9 cellular contexts compared by ENCODE assay signal in the genomic region with DNA sequence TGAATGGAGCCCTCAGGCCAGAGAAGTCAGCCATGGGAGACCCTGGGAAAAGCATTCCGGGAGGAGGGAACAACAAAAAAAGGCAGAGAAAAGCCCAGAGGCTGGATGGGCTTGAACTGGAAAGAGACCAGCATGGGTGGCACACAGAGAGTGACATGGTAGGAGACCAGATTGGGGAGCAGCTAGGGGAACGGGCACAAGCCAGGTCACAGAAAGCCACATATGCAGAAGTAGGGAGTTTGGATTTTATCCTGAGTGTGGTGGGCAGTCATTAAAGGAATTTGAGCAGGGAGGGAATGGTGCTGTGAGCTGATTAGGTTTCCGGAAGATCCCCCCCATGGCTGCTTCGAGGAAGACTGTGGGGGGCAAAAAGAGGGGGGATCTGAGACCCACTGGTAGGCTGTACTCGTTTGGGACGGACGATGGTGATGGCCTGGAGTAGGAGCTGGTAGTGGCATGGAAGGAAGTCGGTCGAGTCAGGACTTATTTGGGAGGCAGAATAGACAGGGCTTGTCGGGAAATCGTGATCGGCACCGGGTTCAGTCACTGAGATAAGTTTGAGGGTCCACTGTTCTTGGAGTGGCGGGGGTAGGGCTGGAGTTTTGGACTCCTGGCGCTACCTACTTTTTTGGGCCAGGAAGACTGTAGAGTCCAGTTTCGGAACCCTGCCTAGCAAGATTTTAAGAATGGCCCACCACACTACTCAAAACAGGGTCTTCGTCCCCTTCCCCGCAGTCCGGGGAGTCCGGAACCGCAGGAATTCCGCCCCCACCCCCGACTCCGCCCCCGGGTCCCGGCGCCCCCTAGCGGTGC. TPM values are rescaled to one million over a fixed set of nuclear protein-coding genes. Genes with fewer than 3 reads are reported as not detected.
A peak's percentile ranks its signal among the peaks of the same experiment; 100 is the strongest.
DNase-seq lines count a peak whose midpoint lies in the region; ATAC-seq and TF ChIP-seq lines count a peak whose summit lies in the region.
"Had no signal": no experiment of that assay in that cellular context is flagged by ENCODE, and none has a peak within 500 bp of the region (broad histone marks: within the 10 kb centered on the region; RNA-seq: fewer than 3 reads in every experiment).

No MANE protein-coding gene starts in this region.

- no peaks in the 10 kb centered on the region for H3K27me3 ChIP-seq in kidney epithelial cell (ENCODE audit: control insufficient read depth, insufficient read depth, low read length)

- intact Hi-C loops in Calu3 (cut with micrococcal nuclease; ENCODE audit: unreplicated experiment) = no loop called here

- CTCF ChIA-PET in Calu3 (lab: Charles Lee) = interaction anchor here (0.6 to 2.2 kb wide), 3 partner anchors 18 to 47 kb away, joined by 4 to 7 read pairs (median 7); a partner anchor contains a TSS

- H3K4me1 Mint-ChIP-seq in Calu3 (ENCODE audit: low read depth, unreplicated experiment) (peaks cover 10% of the 10 kb centered on the region), IgD-negative memory B cell (peaks cover 20 to 26% (median 22%) of the 10 kb centered on the region in 3 donors)
- H3K4me1 Mint-ChIP-seq in stimulated activated naive CD8-positive, alpha-beta T cell treated with anti-CD3 and anti-CD28 coated beads, Interleukin-15, amount 100 ng/mL, for 72 hours = peaks cover 30% of the 10 kb centered on the region

- peak overlapping the region; percentile 93 for H3K27ac Mint-ChIP-seq in Calu3 (ENCODE audit: unreplicated experiment)
- H3K27ac Mint-ChIP-seq in IgD-negative memory B cell = peak overlapping the region; percentile 95 to 98 (median 97)
- peak overlapping the region; percentile 93 to 96 for H3K27ac Mint-ChIP-seq in stimulated activated naive CD8-positive, alpha-beta T cell treated with anti-CD3 and anti-CD28 coated beads, Interleukin-15, amount 100 ng/mL, for 72 hours

- ATAC-seq in stimulated activated naive CD8-positive, alpha-beta T cell treated with anti-CD3 and anti-CD28 coated beads, Interleukin-15, amount 100 ng/mL, for 72 hours = no peak
- no peak for ATAC-seq in GM19328 (IDR thresholded peaks at IDR 0.05; ENCODE audit: unreplicated experiment)
- no peak for ATAC-seq in GM18868 (IDR thresholded peaks at IDR 0.05; ENCODE audit: unreplicated experiment)
- no peak for ATAC-seq in HG02759 (IDR thresholded peaks at IDR 0.05; ENCODE audit: unreplicated experiment)

- H3K36me3 Mint-ChIP-seq in Calu3 (ENCODE audit: insufficient read depth, unreplicated experiment) (peaks cover 44% of the 10 kb centered on the region), IgD-negative memory B cell (no peaks in the 10 kb centered on the region)

- H3K9me3 Mint-ChIP-seq in Calu3 (ENCODE audit: low read depth, unreplicated experiment) = no peaks in the 10 kb centered on the region
- H3K9me3 Mint-ChIP-seq in IgD-negative memory B cell = no peaks in the 10 kb centered on the region
- no peaks in the 10 kb centered on the region for H3K9me3 Mint-ChIP-seq in stimulated activated naive CD8-positive, alpha-beta T cell treated with anti-CD3 and anti-CD28 coated beads, Interleukin-15, amount 100 ng/mL, for 72 hours

- peak overlapping the region; percentile 74 for H3K4me3 ChIP-seq in kidney epithelial cell (ENCODE audit: low read depth, low read length)

- TF ChIP-seq CTCF in Calu3 (IDR thresholded peaks at IDR 0.05; ENCODE audit: unreplicated experiment) (no peak), kidney epithelial cell (IDR thresholded peaks at IDR 0.05; ENCODE audit: insufficient read depth, low read length, poor library complexity, severe bottlenecking) (no peak)

- TSS peak; percentile 61 for BruUV-seq in Calu3 (replicated peaks; lab: Mats Ljungman, UMichigan)

- no peak for DNase-seq in Calu3
- DNase-seq in astrocyte of the hippocampus (ENCODE audit: low read depth, low spot score) = peak; percentile 59
- no peak for DNase-seq in kidney epithelial cell (ENCODE audit: low read depth)
- no peak for DNase-seq in stimulated activated naive CD8-positive, alpha-beta T cell treated with anti-CD3 and anti-CD28 coated beads, Interleukin-15, amount 100 ng/mL, for 72 hours

- H3K27me3 Mint-ChIP-seq in Calu3 (ENCODE audit: unreplicated experiment) (no peaks in the 10 kb centered on the region), IgD-negative memory B cell (no peaks in the 10 kb centered on the region)
- no peaks in the 10 kb centered on the region for H3K27me3 Mint-ChIP-seq in stimulated activated naive CD8-positive, alpha-beta T cell treated with anti-CD3 and anti-CD28 coated beads, Interleukin-15, amount 100 ng/mL, for 72 hours

- H3K4me3 Mint-ChIP-seq in Calu3 (ENCODE audit: low read depth, unreplicated experiment) = peak overlapping the region; percentile 88
- H3K4me3 Mint-ChIP-seq in IgD-negative memory B cell = peak overlapping the region; percentile 93 to 97 (median 95)
- peak overlapping the region; percentile 89 to 95 for H3K4me3 Mint-ChIP-seq in stimulated activated naive CD8-positive, alpha-beta T cell treated with anti-CD3 and anti-CD28 coated beads, Interleukin-15, amount 100 ng/mL, for 72 hours

- H3K36me3 ChIP-seq in kidney epithelial cell (ENCODE audit: control insufficient read depth, insufficient read depth, low read length) = no peaks in the 10 kb centered on the region

RNA-seq across cellular contexts. Expression of a gene that starts 0.9 kb away (rescaled TPM):
- total RNA-seq in Calu3 (2022) (12.3 and 15.4 TPM in 2 replicates), kidney epithelial cell (12.3 and 13.6 TPM in 2 replicates)
- polyA plus RNA-seq in IgD-negative memory B cell = 13.2 TPM

RNA-seq across cellular contexts. Expression of a gene that starts 11.7 kb away (rescaled TPM):
- total RNA-seq in Calu3 (2022) (1.6 and 1.8 TPM in 2 replicates), kidney epithelial cell (2.5 and 2.7 TPM in 2 replicates)
- polyA plus RNA-seq in IgD-negative memory B cell = 0.21 TPM

RNA-seq across cellular contexts. Expression of a gene that starts 19.3 kb away (rescaled TPM):
- total RNA-seq in Calu3 (2022) (51.9 and 56.7 TPM in 2 replicates), kidney epithelial cell (11.4 and 12.9 TPM in 2 replicates)
- polyA plus RNA-seq in IgD-negative memory B cell = 29.2 TPM

RNA-seq across cellular contexts. Expression of a gene that starts 34.9 kb away (rescaled TPM):
- 0.14 TPM in 1 of 2 replicates, not detected in the other for total RNA-seq in Calu3 (2022)
- polyA plus RNA-seq in IgD-negative memory B cell = 0.11 TPM
- total RNA-seq in kidney epithelial cell = 0.55 TPM in 1 of 2 replicates, not detected in the other
- total RNA-seq: NCI-H460 had no signal

RNA-seq across cellular contexts. Expression of a gene that starts 40.7 kb away (rescaled TPM):
- total RNA-seq in Calu3 (2022) (107 and 118 TPM in 2 replicates), kidney epithelial cell (86.1 and 91.1 TPM in 2 replicates)
- 35.9 TPM for polyA plus RNA-seq in IgD-negative memory B cell
